In genomic region chr10:121187375-121187774, GRCh38 we compare ENCODE assay signal across 19 cellular contexts.
DNase-seq lines count a peak whose midpoint lies in the region; ATAC-seq and TF ChIP-seq lines count a peak whose summit lies in the region.
"Had no signal": no experiment of that assay in that cellular context is flagged by ENCODE, and none has a peak within 500 bp of the region (broad histone marks: within the 10 kb centered on the region; RNA-seq: fewer than 3 reads in every experiment).

No MANE protein-coding gene starts in this region.

- no peaks in the 10 kb centered on the region for H3K9me3 ChIP-seq in HCT116 (ENCODE audit: control insufficient read depth in 1 of 2, insufficient read depth in 1 of 2, low read depth in 1 of 2, low read length in 2 of 2)
- no peaks in the 10 kb centered on the region for H3K9me3 ChIP-seq in endodermal cell (ENCODE audit: control insufficient read depth, low read length)
- H3K9me3 ChIP-seq: BLaER1 had no signal

- H3K36me3 ChIP-seq in HCT116 (ENCODE audit: control insufficient read depth in 1 of 2, insufficient read depth in 2 of 2, low read length in 2 of 2) (no peaks in the 10 kb centered on the region), endodermal cell (ENCODE audit: control insufficient read depth, insufficient read depth, low read length) (no peaks in the 10 kb centered on the region)
- H3K36me3 ChIP-seq: BLaER1 had no signal

- intact Hi-C loops in HCT116 (cut with micrococcal nuclease), result no loop called here

- BruUV-seq in HCT116 (replicated peaks; lab: Mats Ljungman, UMichigan), result no TSS peak

- no peaks in the 10 kb centered on the region for H3K9me3 Mint-ChIP-seq in endodermal cell
- no peaks in the 10 kb centered on the region for H3K9me3 Mint-ChIP-seq in T-helper 2 cell treated with Interferon-gamma antibody and Interleukin-4, amounts not matched to agents 5 μg/mL and 100 μg/mL, for 36 hours

- peaks cover 16% of the 10 kb centered on the region for H3K27me3 Mint-ChIP-seq in endodermal cell (ENCODE audit: insufficient read depth)
- H3K27me3 Mint-ChIP-seq in T-helper 2 cell treated with Interferon-gamma antibody and Interleukin-4, amounts not matched to agents 5 μg/mL and 100 μg/mL, for 36 hours (ENCODE audit: low read depth), result no peaks in the 10 kb centered on the region

- peak overlapping the region; percentile 83 for H3K27ac Mint-ChIP-seq in endodermal cell
- no peak overlapping the region for H3K27ac Mint-ChIP-seq in T-helper 2 cell treated with Interferon-gamma antibody and Interleukin-4, amounts not matched to agents 5 μg/mL and 100 μg/mL, for 36 hours
- H3K27ac Mint-ChIP-seq: CD8-positive, alpha-beta T cell had no signal

- H3K4me1 ChIP-seq in HCT116 (ENCODE audit: control insufficient read depth in 1 of 2, insufficient read depth in 2 of 2, low read length in 2 of 2) (0 out of 4 replicates have a peak, but pooled peaks cover 0 to 2% of the 10 kb centered on the region in 2 experiments), endodermal cell (ENCODE audit: control insufficient read depth, insufficient read depth, low read length) (peaks cover 16% of the 10 kb centered on the region)

- H3K27me3 ChIP-seq in HCT116 (ENCODE audit: insufficient read depth, low read length) (peaks cover 5% of the 10 kb centered on the region; the same call in 1 of the 2 replicates), endodermal cell (ENCODE audit: control insufficient read depth, insufficient read depth, low read length, poor library complexity, severe bottlenecking) (peaks cover 27% of the 10 kb centered on the region)
- H3K27me3 ChIP-seq: BLaER1 had no signal

- RAD21 ChIA-PET in HCT116 (lab: Charles Lee; ENCODE audit: low non-redundant PET in 1 of 2, low total read pairs in 2 of 2, uncharacterized antibody in 2 of 2, unreplicated experiment in 2 of 2), result no interaction called here

- H3K4me3 Mint-ChIP-seq in endodermal cell, result no peak overlapping the region
- H3K4me3 Mint-ChIP-seq in T-helper 2 cell treated with Interferon-gamma antibody and Interleukin-4, amounts not matched to agents 5 μg/mL and 100 μg/mL, for 36 hours, result no peak overlapping the region
- H3K4me3 Mint-ChIP-seq: CD8-positive, alpha-beta T cell had no signal

- H3K9me2 ChIP-seq in HCT116 (ENCODE audit: insufficient read depth), result no peaks in the 10 kb centered on the region

- no peaks in the 10 kb centered on the region for H4K20me1 ChIP-seq in HCT116 (ENCODE audit: insufficient read depth)
- H4K20me1 ChIP-seq: BLaER1 had no signal

- no peak overlapping the region for H2AFZ ChIP-seq in HCT116 (ENCODE audit: low read depth, low read length, poor library complexity, severe bottlenecking)
- H2AFZ ChIP-seq: GM23248 had no signal

- CTCF ChIA-PET in HCT116 (lab: Charles Lee), result interaction anchor here (1.9 kb wide), 1 partner anchor 476 kb away, joined by 8 read pairs; no protein-coding TSS in a partner anchor

- no peak for TF ChIP-seq POLR2A in HCT116 (IDR thresholded peaks at IDR 0.05; ENCODE audit: borderline replicate concordance, extremely low read depth, insufficient read depth, insufficient read length)

- H3K4me1 Mint-ChIP-seq in endodermal cell, result peaks cover 48% of the 10 kb centered on the region
- no peaks in the 10 kb centered on the region for H3K4me1 Mint-ChIP-seq in T-helper 2 cell treated with Interferon-gamma antibody and Interleukin-4, amounts not matched to agents 5 μg/mL and 100 μg/mL, for 36 hours (ENCODE audit: low read depth)

- no peak for DNase-seq in HCT116 (ENCODE audit: low read depth, low spot score)
- DNase-seq in RPMI7951 (ENCODE audit: low read depth), result peak; percentile 6
- peak; percentile 67 for DNase-seq in endodermal cell
- DNase-seq in renal cortical epithelial cell (ENCODE audit: low read depth), result peak; percentile 45
- DNase-seq in EL, result no peak
- DNase-seq in NCI-H1092 treated with DMSO at 0.1 percent for 48 hours (lab: John Stamatoyannopoulos, UW), result no peak
- no peak for DNase-seq in T-helper 2 cell treated with Interferon-gamma antibody and Interleukin-4, amounts not matched to agents 5 μg/mL and 100 μg/mL, for 36 hours (ENCODE audit: low spot score)
- DNase-seq: CD8-positive, alpha-beta T cell; DND-41; GDM1; GM23248; MM.1S; NCI-H1105; NCI-H187; NCI-H226; NCI-H524 treated with DMSO at 0.1 percent for 48 hours had no signal

- TF ChIP-seq CTCF in HCT116 (IDR thresholded peaks at IDR 0.05 in 2 of 3, conservative IDR thresholded peaks at IDR 0.05 in 1 of 3; ENCODE audit: borderline replicate concordance in 1 of 3, insufficient read depth in 1 of 3, low read depth in 2 of 3, low read length in 2 of 3) (no peak), endodermal cell (conservative IDR thresholded peaks at IDR 0.05) (no peak)

- no peak overlapping the region for H3K4me2 ChIP-seq in HCT116 (ENCODE audit: low read length)
- H3K4me2 ChIP-seq: BLaER1 had no signal

- no peaks in the 10 kb centered on the region for H3K36me3 Mint-ChIP-seq in endodermal cell (ENCODE audit: low read depth)
- no peaks in the 10 kb centered on the region for H3K36me3 Mint-ChIP-seq in T-helper 2 cell treated with Interferon-gamma antibody and Interleukin-4, amounts not matched to agents 5 μg/mL and 100 μg/mL, for 36 hours (ENCODE audit: low read depth)
- H3K36me3 Mint-ChIP-seq: CD8-positive, alpha-beta T cell had no signal

- ATAC-seq in HCT116 (peak; percentile 30; the same call in 1 of the 2 replicates), GM19395 (IDR thresholded peaks at IDR 0.05; ENCODE audit: unreplicated experiment) (no peak)
- ATAC-seq: CD8-positive, alpha-beta T cell; GM12878 had no signal

- H3K4me3 ChIP-seq in HCT116 (replicated peaks in 1 of 2; ENCODE audit: low read depth in 1 of 2, low read length in 2 of 2), result no peak overlapping the region
- H3K4me3 ChIP-seq in endodermal cell (ENCODE audit: low read length), result peak overlapping the region; percentile 32
- H3K4me3 ChIP-seq: BLaER1, GM12878, GM23248 had no signal

- H3K9ac ChIP-seq in HCT116 (ENCODE audit: low read length) (no peak overlapping the region), endodermal cell (ENCODE audit: extremely low read depth, low read length, poor library complexity, severe bottlenecking) (no peak overlapping the region)
- H3K9ac ChIP-seq: BLaER1, GM23248 had no signal

- POLR2A ChIA-PET in HCT116 (lab: Charles Lee), result interaction anchor here (0.6 kb wide), 1 partner anchor 258 kb away, joined by 4 read pairs; no protein-coding TSS in a partner anchor

- no peaks in the 10 kb centered on the region for H3K79me2 ChIP-seq in HCT116 (ENCODE audit: insufficient read depth, low read length)

- TF ChIP-seq RAD21 in HCT116 (IDR thresholded peaks at IDR 0.05; ENCODE audit: low read depth), result peak; percentile 49; the same call in 1 of the 2 replicates

- no peak overlapping the region for H3K27ac ChIP-seq in HCT116 (ENCODE audit: low read depth, low read length)
- no peak overlapping the region for H3K27ac ChIP-seq in endodermal cell (ENCODE audit: low read depth, low read length)
- H3K27ac ChIP-seq: BLaER1, GM23248 had no signal

TF ChIP-seq in HCT116, 20 proteins besides CTCF, POLR2A, EP300 and RAD21:
- TF ChIP-seq ZBTB33 (IDR thresholded peaks at IDR 0.05; ENCODE audit: extremely low read depth, insufficient replicate concordance, low read length), result no peak
- 0 out of 2 replicates have a peak, but pooled peaks have one; percentile 19 for TF ChIP-seq FOSL1 (IDR thresholded peaks at IDR 0.05; ENCODE audit: low read depth)

Comparison
In these comparisons a context has a peak if more than half of its experiments do, and no peak if none do; other contexts are left out.
1. DNase-seq: peak in RPMI7951 (single experiment), endodermal cell (single experiment) and renal cortical epithelial cell (single experiment); none in HCT116 (single experiment), EL (single experiment), NCI-H1092 treated with DMSO at 0.1 percent for 48 hours (single experiment) and T-helper 2 cell treated with Interferon-gamma antibody and Interleukin-4, amounts not matched to agents 5 μg/mL and 100 μg/mL, for 36 hours (single experiment).